Comparison of ENCODE assay signal across 17 cellular contexts in genomic region chr14:79437951-79438350, GRCh38.
DNase-seq lines count a peak whose midpoint lies in the region; ATAC-seq and TF ChIP-seq lines count a peak whose summit lies in the region.
"Had no signal": no experiment of that assay in that cellular context is flagged by ENCODE, and none has a peak within 500 bp of the region (broad histone marks: within the 10 kb centered on the region; RNA-seq: fewer than 3 reads in every experiment).

No MANE protein-coding gene starts in this region.

- H4K91ac ChIP-seq in H9 (ENCODE audit: insufficient read length, low read depth, low read length) (no peak overlapping the region), IMR-90 (ENCODE audit: insufficient read depth, low read depth, low read length) (no peak overlapping the region), trophoblast cell (ENCODE audit: low read depth, low read length) (no peak overlapping the region)

- peak overlapping the region; percentile 36 for H4K12ac ChIP-seq in trophoblast cell (ENCODE audit: low read depth, low read length)

- H3K27ac ChIP-seq in H9 (ENCODE audit: insufficient read length, low read depth, low read length) (no peak overlapping the region), IMR-90 (ENCODE audit: insufficient read depth, low read length) (no peak overlapping the region), trophoblast cell (ENCODE audit: low read depth, low read length) (no peak overlapping the region)
- H3K27ac ChIP-seq in CD8-positive, alpha-beta memory T cell (ENCODE audit: low read depth, low read length) = no peak overlapping the region
- H3K27ac ChIP-seq: BLaER1, C4-2B, GM23248 had no signal

- H2BK120ac ChIP-seq in H9 (ENCODE audit: low read depth, low read length, poor library complexity, severe bottlenecking) (no peak overlapping the region), IMR-90 (ENCODE audit: low read depth, low read length) (no peak overlapping the region), trophoblast cell (ENCODE audit: insufficient read depth, low read length, poor library complexity) (no peak overlapping the region)

- BruUV-seq in IMR-90 (replicated peaks; lab: Mats Ljungman, UMichigan) = no TSS peak

- H2AK5ac ChIP-seq in H9 (ENCODE audit: insufficient read length, low read length) = no peak overlapping the region
- no peak overlapping the region for H2AK5ac ChIP-seq in IMR-90 (ENCODE audit: low read depth, low read length)
- no peak overlapping the region for H2AK5ac ChIP-seq in trophoblast cell (ENCODE audit: low read length)

- H3K4me3 Mint-ChIP-seq in H9 (no peak overlapping the region), neural crest cell (no peak overlapping the region)
- H3K4me3 Mint-ChIP-seq in CD8-positive, alpha-beta memory T cell = no peak overlapping the region
- H3K4me3 Mint-ChIP-seq: B cell; CD4-positive, CD25-positive, alpha-beta regulatory T cell; CD8-positive, alpha-beta T cell had no signal

- no peak overlapping the region for H3K23ac ChIP-seq in H9 (ENCODE audit: insufficient read length, low read depth, low read length)
- H3K23ac ChIP-seq in IMR-90 (ENCODE audit: low read depth, low read length) = no peak overlapping the region
- no peak overlapping the region for H3K23ac ChIP-seq in trophoblast cell (ENCODE audit: low read length)

- H2BK12ac ChIP-seq in H9 (ENCODE audit: insufficient read length, low read depth, low read length) (no peak overlapping the region), trophoblast cell (ENCODE audit: low read length) (no peak overlapping the region)

- H3T11ph ChIP-seq in H9 (ENCODE audit: low read length) = no peak overlapping the region

- TF ChIP-seq POLR2A in IMR-90 (IDR thresholded peaks at IDR 0.05; ENCODE audit: low read depth, low read length) = no peak

- H3K14ac ChIP-seq in H9 (ENCODE audit: insufficient read depth, low read length) = 0 out of 2 replicates have a peak overlapping the region, but pooled peaks have one; percentile 12
- no peak overlapping the region for H3K14ac ChIP-seq in IMR-90 (replicated peaks; ENCODE audit: low read depth, low read length)
- H3K14ac ChIP-seq in trophoblast cell (ENCODE audit: low read length) = no peak overlapping the region

- no peak overlapping the region for H2AK9ac ChIP-seq in IMR-90 (replicated peaks; ENCODE audit: low read depth, low read length, poor library complexity)

- H2BK20ac ChIP-seq in H9 (ENCODE audit: low read depth, low read length, poor library complexity, severe bottlenecking) (no peak overlapping the region), IMR-90 (ENCODE audit: low read depth, low read length) (no peak overlapping the region)

- H3K9me3 ChIP-seq in H9 (ENCODE audit: control insufficient read depth, low read depth, low read length) = no peaks in the 10 kb centered on the region
- no peaks in the 10 kb centered on the region for H3K9me3 ChIP-seq in IMR-90 (ENCODE audit: control insufficient read depth, insufficient read depth, low read length)
- no peaks in the 10 kb centered on the region for H3K9me3 ChIP-seq in trophoblast cell (ENCODE audit: insufficient read depth, low read depth, low read length)
- no peaks in the 10 kb centered on the region for H3K9me3 ChIP-seq in CD8-positive, alpha-beta memory T cell (ENCODE audit: low read length)
- H3K9me3 ChIP-seq: BLaER1, HAP-1 had no signal

- no peaks in the 10 kb centered on the region for H3K9me3 Mint-ChIP-seq in H9
- no peaks in the 10 kb centered on the region for H3K9me3 Mint-ChIP-seq in neural crest cell
- H3K9me3 Mint-ChIP-seq in CD8-positive, alpha-beta memory T cell = peaks cover 0 to 10% (median 0%) of the 10 kb centered on the region in 5 donors
- H3K9me3 Mint-ChIP-seq: CD8-positive, alpha-beta T cell had no signal

- no peaks in the 10 kb centered on the region for H3K36me3 Mint-ChIP-seq in H9 (ENCODE audit: insufficient read depth in 1 of 3, low read depth in 3 of 3)
- H3K36me3 Mint-ChIP-seq in neural crest cell (ENCODE audit: low read depth) = no peaks in the 10 kb centered on the region
- no peaks in the 10 kb centered on the region for H3K36me3 Mint-ChIP-seq in CD8-positive, alpha-beta memory T cell
- H3K36me3 Mint-ChIP-seq: CD4-positive, CD25-positive, alpha-beta regulatory T cell; CD8-positive, alpha-beta T cell had no signal

- H2BK15ac ChIP-seq in H9 (ENCODE audit: low read depth, low read length) (no peak overlapping the region), IMR-90 (ENCODE audit: low read depth, low read length) (no peak overlapping the region)

- H3K9me1 ChIP-seq in IMR-90 (ENCODE audit: insufficient read depth, low read length) = no peaks in the 10 kb centered on the region

- H2AFZ ChIP-seq in H9 (ENCODE audit: low read length) (no peak overlapping the region), IMR-90 (replicated peaks; ENCODE audit: low read length, poor library complexity) (peak overlapping the region; percentile 10), trophoblast cell (ENCODE audit: insufficient read depth, low read length, poor library complexity) (no peak overlapping the region)
- H2AFZ ChIP-seq: GM23248 had no signal

- H3K23me2 ChIP-seq in H9 (ENCODE audit: insufficient read length, low read depth, low read length, poor library complexity, severe bottlenecking) = no peaks in the 10 kb centered on the region

- peak overlapping the region in 1 of 3 experiments; percentile 5; a peak in 1 of 7 replicates for H3K27ac Mint-ChIP-seq in H9
- peak overlapping the region; percentile 28 for H3K27ac Mint-ChIP-seq in neural crest cell (ENCODE audit: unreplicated experiment)
- H3K27ac Mint-ChIP-seq in CD8-positive, alpha-beta memory T cell = no peak overlapping the region
- H3K27ac Mint-ChIP-seq: B cell; CD4-positive, CD25-positive, alpha-beta regulatory T cell; CD8-positive, alpha-beta T cell had no signal

- TF ChIP-seq CTCF in H9 (conservative IDR thresholded peaks at IDR 0.05) = no peak
- TF ChIP-seq CTCF in IMR-90 (conservative IDR thresholded peaks at IDR 0.05; ENCODE audit: low read depth, low read length) = no peak
- no peak for TF ChIP-seq CTCF in neural crest cell (conservative IDR thresholded peaks at IDR 0.05)
- no peak for TF ChIP-seq CTCF in GM10248 (IDR thresholded peaks at IDR 0.05; ENCODE audit: control extremely low read depth, extremely low read depth, low read depth, missing control alignments)

- dilution Hi-C loops in IMR-90 (cut with HindIII; ENCODE audit: low sequenced_read_pairs, unreplicated experiment) = no loop called here

- H3K4me1 ChIP-seq in H9 (ENCODE audit: insufficient read depth, low read length) (peaks cover 8% of the 10 kb centered on the region; the same call in 1 of the 2 replicates), IMR-90 (ENCODE audit: control insufficient read depth, insufficient read depth, low read length) (peaks cover 3% of the 10 kb centered on the region; the same call in 1 of the 2 replicates), trophoblast cell (ENCODE audit: control insufficient read depth in 1 of 2, insufficient read depth in 2 of 2, low read length in 2 of 2) (no peaks in the 10 kb centered on the region)
- no peaks in the 10 kb centered on the region for H3K4me1 ChIP-seq in CD8-positive, alpha-beta memory T cell (ENCODE audit: insufficient read depth, low read length)
- H3K4me1 ChIP-seq: BLaER1, HAP-1 had no signal

- POLR2A ChIA-PET in IMR-90 (lab: Charles Lee; ENCODE audit: unreplicated experiment) = no interaction called here
- POLR2A ChIA-PET in GM10248 (lab: Yijun Ruan, JAX) = no interaction called here
- POLR2A ChIA-PET in CD8-positive, alpha-beta memory T cell (lab: Charles Lee) = no interaction called here

- H3K18ac ChIP-seq in H9 (ENCODE audit: insufficient read length, low read depth, low read length) = no peak overlapping the region
- H3K18ac ChIP-seq in IMR-90 (ENCODE audit: low read depth, low read length) = no peak overlapping the region
- no peak overlapping the region for H3K18ac ChIP-seq in trophoblast cell (ENCODE audit: low read length)

- no peak for DNase-seq in H9
- DNase-seq in IMR-90 = no peak
- DNase-seq in neural crest cell (ENCODE audit: low read depth, low spot score) = no peak
- no peak for DNase-seq in trophoblast cell
- DNase-seq in GM10248 (ENCODE audit: extremely low spot score) = no peak
- no peak for DNase-seq in CD8-positive, alpha-beta memory T cell
- DNase-seq: CD4-positive, CD25-positive, alpha-beta regulatory T cell; CD8-positive, alpha-beta T cell; DMS153; DND-41; GM23248 had no signal

- H3K36me3 ChIP-seq in IMR-90 (ENCODE audit: control insufficient read depth, insufficient read depth, low read length) = no peaks in the 10 kb centered on the region; the same call in 1 of the 2 replicates
- no peaks in the 10 kb centered on the region for H3K36me3 ChIP-seq in trophoblast cell (ENCODE audit: control insufficient read depth in 1 of 2, insufficient read depth in 2 of 2, low read length in 2 of 2)
- no peaks in the 10 kb centered on the region for H3K36me3 ChIP-seq in CD8-positive, alpha-beta memory T cell (ENCODE audit: insufficient read depth, low read length)
- H3K36me3 ChIP-seq: BLaER1, HAP-1 had no signal

- no peaks in the 10 kb centered on the region for H4K20me1 ChIP-seq in H9 (ENCODE audit: control insufficient read depth, insufficient read depth, insufficient read length)
- no peaks in the 10 kb centered on the region for H4K20me1 ChIP-seq in IMR-90 (ENCODE audit: insufficient read depth, low read length)
- H4K20me1 ChIP-seq: BLaER1 had no signal

- no peak overlapping the region for H3K56ac ChIP-seq in H9 (ENCODE audit: insufficient read length, low read depth, low read length)
- no peak overlapping the region for H3K56ac ChIP-seq in IMR-90 (ENCODE audit: extremely low read depth, insufficient read depth, low read length)

- H4K8ac ChIP-seq in H9 (replicated peaks; ENCODE audit: insufficient read length, low read depth, low read length) (no peak overlapping the region), IMR-90 (ENCODE audit: low read depth in 2 of 2, low read length in 2 of 2) (no peak overlapping the region), trophoblast cell (ENCODE audit: low read depth, low read length) (no peak overlapping the region)

- H3K4ac ChIP-seq in H9 (ENCODE audit: low read depth, low read length) (no peak overlapping the region), IMR-90 (ENCODE audit: low read depth, low read length) (no peak overlapping the region), trophoblast cell (ENCODE audit: low read depth, low read length) (no peak overlapping the region)

- CTCF ChIA-PET in IMR-90 (lab: Yijun Ruan, JAX) = no interaction called here
- CTCF ChIA-PET in GM10248 (lab: Yijun Ruan, JAX) = no interaction called here
- CTCF ChIA-PET in CD8-positive, alpha-beta memory T cell (lab: Charles Lee) = no interaction called here

- no peak overlapping the region for H2BK5ac ChIP-seq in H9 (ENCODE audit: insufficient read length, low read length)
- H2BK5ac ChIP-seq in IMR-90 (ENCODE audit: low read depth, low read length, poor library complexity, severe bottlenecking) = no peak overlapping the region
- no peak overlapping the region for H2BK5ac ChIP-seq in trophoblast cell (ENCODE audit: low read depth, low read length, poor library complexity)

- no peak for ATAC-seq in IMR-90 (ENCODE audit: low read depth)
- ATAC-seq in HG03469 (IDR thresholded peaks at IDR 0.05; ENCODE audit: unreplicated experiment) = no peak
- ATAC-seq: CD8-positive, alpha-beta T cell; GM12878 had no signal

- H3K79me2 ChIP-seq in H9 (ENCODE audit: insufficient read depth, low read length) (no peaks in the 10 kb centered on the region), trophoblast cell (ENCODE audit: control insufficient read depth, insufficient read depth, low read length, poor library complexity) (no peaks in the 10 kb centered on the region)

- no peak for TF ChIP-seq RAD21 in IMR-90 (IDR thresholded peaks at IDR 0.05; ENCODE audit: low read length)

- H3K27me3 ChIP-seq in H9 (ENCODE audit: insufficient read depth, low read length) (no peaks in the 10 kb centered on the region), IMR-90 (ENCODE audit: control insufficient read depth, insufficient read depth, low read length) (no peaks in the 10 kb centered on the region), trophoblast cell (ENCODE audit: insufficient read depth, low read length) (no peaks in the 10 kb centered on the region)
- no peaks in the 10 kb centered on the region for H3K27me3 ChIP-seq in CD8-positive, alpha-beta memory T cell (ENCODE audit: insufficient read depth, low read length, poor library complexity, severe bottlenecking)
- H3K27me3 ChIP-seq: BLaER1 had no signal

- H3K27me3 Mint-ChIP-seq in H9 (ENCODE audit: low read depth) = no peaks in the 10 kb centered on the region
- H3K27me3 Mint-ChIP-seq in neural crest cell (ENCODE audit: low read depth) = no peaks in the 10 kb centered on the region
- no peaks in the 10 kb centered on the region for H3K27me3 Mint-ChIP-seq in CD8-positive, alpha-beta memory T cell
- H3K27me3 Mint-ChIP-seq: B cell; CD4-positive, CD25-positive, alpha-beta regulatory T cell had no signal

- H3K9ac ChIP-seq in H9 (ENCODE audit: extremely low read depth, insufficient read length, low read length) (no peak overlapping the region), IMR-90 (ENCODE audit: low read depth, low read length) (no peak overlapping the region), trophoblast cell (ENCODE audit: low read length) (no peak overlapping the region)
- H3K9ac ChIP-seq: BLaER1, GM23248 had no signal

- H4K5ac ChIP-seq in H9 (ENCODE audit: insufficient read length, low read depth, low read length) (no peak overlapping the region), IMR-90 (ENCODE audit: low read depth, low read length) (no peak overlapping the region)

- H3K4me2 ChIP-seq in H9 (ENCODE audit: insufficient read depth, insufficient read length, low read length) (no peak overlapping the region), IMR-90 (ENCODE audit: low read depth, low read length) (no peak overlapping the region), trophoblast cell (ENCODE audit: low read length) (no peak overlapping the region)
- H3K4me2 ChIP-seq: BLaER1 had no signal

- intact Hi-C loops in IMR-90 (cut with micrococcal nuclease) = no loop called here

- H3K4me3 ChIP-seq in IMR-90 (ENCODE audit: insufficient read depth, low read depth, low read length) = no peak overlapping the region
- no peak overlapping the region for H3K4me3 ChIP-seq in trophoblast cell (ENCODE audit: low read depth, low read length)
- H3K4me3 ChIP-seq in CD8-positive, alpha-beta memory T cell (ENCODE audit: low read length) = no peak overlapping the region
- H3K4me3 ChIP-seq: BLaER1, GM12878, GM23248, HAP-1 had no signal

- H3K79me1 ChIP-seq in H9 (ENCODE audit: insufficient read depth, low read depth, low read length, poor library complexity, severe bottlenecking) (no peaks in the 10 kb centered on the region), IMR-90 (ENCODE audit: low read depth in 1 of 2, low read length in 2 of 2) (peaks cover 0 to 3% of the 10 kb centered on the region in 2 experiments; a peak in 1 of 4 replicates), trophoblast cell (ENCODE audit: low read length) (no peaks in the 10 kb centered on the region)

- peaks cover 30 to 42% of the 10 kb centered on the region in 2 experiments for H3K4me1 Mint-ChIP-seq in H9
- H3K4me1 Mint-ChIP-seq in neural crest cell = peaks cover 4% of the 10 kb centered on the region
- no peaks in the 10 kb centered on the region for H3K4me1 Mint-ChIP-seq in CD8-positive, alpha-beta memory T cell
- H3K4me1 Mint-ChIP-seq: B cell; CD4-positive, CD25-positive, alpha-beta regulatory T cell had no signal

- 100% methylated on average over 2 of the region's 7 CpGs for WGBS in H9 (ENCODE audit: extremely low coverage, insufficient read length, low lambda C conversion rate)
- 100% methylated on average over 3 of the region's 7 CpGs; no CpG with 5 or more reads in 1 of the 2 experiments for WGBS in IMR-90 (ENCODE audit: extremely low coverage in 2 of 2, insufficient read length in 1 of 2), 2 experiments
- no CpG with 5 or more reads among the region's 7 CpGs for WGBS in trophoblast cell (ENCODE audit: extremely low coverage, insufficient coverage, insufficient read length)

- in situ Hi-C loops in IMR-90 (cut with MboI; ENCODE audit: low sequenced_read_pairs) = no loop called here
